In genomic region chr3:136811701-136812100, GRCh38 we compare ENCODE assay signal across 23 cellular contexts. TPM values are rescaled to one million over a fixed set of nuclear protein-coding genes. Genes with fewer than 3 reads are reported as not detected.
"Had no signal": no experiment of that assay in that cellular context is flagged by ENCODE, and none has a peak within 500 bp of the region (broad histone marks: within the 10 kb centered on the region; RNA-seq: fewer than 3 reads in every experiment).

No MANE protein-coding gene starts in this region.

- H3K27me3 ChIP-seq: pancreas, right lobe of liver, sigmoid colon, stomach, thyroid gland, tibial nerve, upper lobe of left lung, vagina had no signal

- H3K4me3 ChIP-seq: pancreas, psoas muscle, right lobe of liver, sigmoid colon, stomach, thoracic aorta, thyroid gland, tibial nerve, upper lobe of left lung, vagina had no signal

- H3K27ac ChIP-seq: neutrophil, pancreas, psoas muscle, right lobe of liver, sigmoid colon, stomach, thoracic aorta, thyroid gland, tibial nerve, upper lobe of left lung, vagina had no signal

- DNase-seq: naive thymus-derived CD8-positive, alpha-beta T cell; nephron progenitor cell; nucleus accumbens; pancreas; psoas muscle; right cardiac atrium; right lobe of liver; sigmoid colon; small intestine; stimulated activated CD4-positive, alpha-beta T cell treated with anti-CD3 and anti-CD28 coated beads, Interleukin-12 subunit alpha, Interleukin-12 subunit beta, amount 100 ng/mL, for 4 hours; stimulated activated CD4-positive, alpha-beta T cell treated with anti-CD3 and anti-CD28 coated beads, Interleukin-1b, Interleukin-23, amount 100 ng/mL, for 48 hours; stimulated activated CD4-positive, alpha-beta T cell treated with anti-CD3 and anti-CD28 coated beads, Interleukin-4, amount 100 ng/mL, for 1 hour; stimulated activated CD4-positive, alpha-beta T cell treated with anti-CD3 and anti-CD28 coated beads, Interleukin-4, amount 100 ng/mL, for 4 hours; stimulated activated CD8-positive, alpha-beta memory T cell treated with anti-CD3 and anti-CD28 coated beads, Interleukin-4, amount 100 ng/mL, for 48 hours; stimulated activated naive CD4-positive, alpha-beta T cell treated with Interleukin-2 at 50 U/mL for 16 hours; stomach; thyroid gland; upper lobe of left lung had no signal

- H3K4me1 ChIP-seq: pancreas, psoas muscle, right lobe of liver, sigmoid colon, stomach, thyroid gland, tibial nerve, upper lobe of left lung, vagina had no signal

- FAIRE-seq: pancreas, small intestine, urothelium cell line had no signal

- H3K36me3 ChIP-seq: neutrophil, pancreas, right lobe of liver, sigmoid colon, stomach, thoracic aorta, thyroid gland, tibial nerve, upper lobe of left lung, vagina had no signal

- H3K9me3 ChIP-seq: neutrophil, pancreas, psoas muscle, sigmoid colon, thoracic aorta, thyroid gland, upper lobe of left lung, vagina had no signal

RNA-seq across cellular contexts. Expression of gene SLC35G2, which starts 7.2 kb away (rescaled TPM):
- total RNA-seq: naive thymus-derived CD8-positive, alpha-beta T cell had no signal
